ENCODE assay signal across 16 cellular contexts in the genomic region with DNA sequence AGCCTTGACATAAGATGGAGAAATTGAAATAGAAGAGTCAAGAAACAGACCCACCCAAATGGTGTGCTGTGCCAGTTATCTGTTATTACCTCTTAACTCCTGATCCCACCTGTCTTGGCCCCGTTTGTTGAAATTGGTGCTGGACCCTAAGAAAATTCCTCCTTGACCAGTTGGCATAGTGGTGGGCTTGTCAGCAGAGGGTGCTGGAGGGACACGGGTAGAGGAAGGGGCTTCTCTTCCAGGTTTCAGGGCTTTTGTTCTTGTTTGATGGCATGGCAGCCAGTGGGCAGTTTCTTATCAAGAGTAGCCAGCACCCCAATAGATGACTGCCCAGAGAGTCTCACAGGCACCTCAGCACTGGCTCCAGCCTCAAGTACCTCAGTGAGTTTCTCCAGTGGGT. TPM values are rescaled to one million over a fixed set of nuclear protein-coding genes. Genes with fewer than 3 reads are reported as not detected.
DNase-seq lines count a peak whose midpoint lies in the region; ATAC-seq, FAIRE-seq and TF ChIP-seq lines count a peak whose summit lies in the region.
"Had no signal": no experiment of that assay in that cellular context is flagged by ENCODE, and none has a peak within 500 bp of the region (broad histone marks: within the 10 kb centered on the region; RNA-seq: fewer than 3 reads in every experiment).

No MANE protein-coding gene starts in this region.

- peak; percentile 59 to 80 for TF ChIP-seq CTCF in GM23338 (conservative IDR thresholded peaks at IDR 0.05; ENCODE audit: low read depth in 2 of 2)
- TF ChIP-seq CTCF in NB4 (IDR thresholded peaks at IDR 0.05; ENCODE audit: low read depth, low read length), result no peak
- TF ChIP-seq CTCF in chondrocyte (IDR thresholded peaks at IDR 0.05), result peak; percentile 26
- TF ChIP-seq CTCF in lower leg skin (IDR thresholded peaks at IDR 0.05), result no peak

- H3K9me2 ChIP-seq in GM23338 (ENCODE audit: insufficient read depth), result no peaks in the 10 kb centered on the region

- H3K79me2 ChIP-seq in GM23338 (replicated peaks; ENCODE audit: insufficient read depth) (no peaks in the 10 kb centered on the region), mesendoderm (ENCODE audit: control insufficient read depth, insufficient read depth, low read length) (no peaks in the 10 kb centered on the region)

- H4K8ac ChIP-seq in mesendoderm (ENCODE audit: low read depth, low read length), result no peak overlapping the region

- DNase-seq in GM23338 (ENCODE audit: low spot score) (peak; percentile 68), NB4 (ENCODE audit: low read depth) (peak; percentile 12), chondrocyte (ENCODE audit: low spot score) (no peak), mesendoderm (peak; percentile 44), lower leg skin (ENCODE audit: low spot score in 2 of 2) (no peak), urothelium cell line (ENCODE audit: low spot score) (no peak), DMS79 (lab: John Stamatoyannopoulos, UW) (no peak)
- DNase-seq: activated CD4-positive, alpha-beta T cell treated with anti-CD3 and anti-CD28 coated beads for 4 hours; activated naive CD4-positive, alpha-beta T cell treated with Interleukin-2 at 50 U/mL for 16 hours; left colon; NCI-H2081; NCI-H774; stimulated activated naive B cell treated with anti-CD40 and anti-IgM and Interleukin-4, amounts not matched to agents 10 μg/mL and 1 μg/mL and 100 μg/mL, for 72 hours; upper lobe of left lung had no signal

- no peak overlapping the region for H2BK120ac ChIP-seq in mesendoderm (ENCODE audit: low read depth, low read length)

- no peak overlapping the region for H3K27ac Mint-ChIP-seq in GM23338
- H3K27ac Mint-ChIP-seq in chondrocyte (ENCODE audit: unreplicated experiment), result no peak overlapping the region
- H3K27ac Mint-ChIP-seq in stimulated activated memory B cell treated with anti-CD40 and anti-IgM and Interleukin-4, amounts not matched to agents 10 μg/mL and 1 μg/mL and 100 μg/mL, for 72 hours, result no peak overlapping the region
- H3K27ac Mint-ChIP-seq: stimulated activated naive B cell treated with anti-CD40 and anti-IgM and Interleukin-4, amounts not matched to agents 10 μg/mL and 1 μg/mL and 100 μg/mL, for 72 hours; T-helper 2 cell treated with Interferon-gamma antibody and Interleukin-4, amounts not matched to agents 5 μg/mL and 100 μg/mL, for 36 hours had no signal

- H3K36me3 ChIP-seq in GM23338 (ENCODE audit: insufficient read depth), result no peaks in the 10 kb centered on the region
- no peaks in the 10 kb centered on the region for H3K36me3 ChIP-seq in mesendoderm (ENCODE audit: control insufficient read depth, insufficient read depth, low read length)
- H3K36me3 ChIP-seq: upper lobe of left lung had no signal

- TF ChIP-seq POLR2A in NB4 (IDR thresholded peaks at IDR 0.05; ENCODE audit: extremely low read depth, insufficient read length), result no peak
- TF ChIP-seq POLR2A in lower leg skin (IDR thresholded peaks at IDR 0.05), result no peak

- H2AK5ac ChIP-seq in mesendoderm (ENCODE audit: low read length), result no peak overlapping the region

- no peak for FAIRE-seq in urothelium cell line (lab: Jason Lieb, UNC)

- no peaks in the 10 kb centered on the region for H3F3A ChIP-seq in GM23338 (replicated peaks; ENCODE audit: low read depth)

- H3K4me3 Mint-ChIP-seq in GM23338 (no peak overlapping the region), chondrocyte (ENCODE audit: unreplicated experiment) (no peak overlapping the region)
- H3K4me3 Mint-ChIP-seq in stimulated activated memory B cell treated with anti-CD40 and anti-IgM and Interleukin-4, amounts not matched to agents 10 μg/mL and 1 μg/mL and 100 μg/mL, for 72 hours, result no peak overlapping the region
- H3K4me3 Mint-ChIP-seq: stimulated activated naive B cell treated with anti-CD40 and anti-IgM and Interleukin-4, amounts not matched to agents 10 μg/mL and 1 μg/mL and 100 μg/mL, for 72 hours; T-helper 2 cell treated with Interferon-gamma antibody and Interleukin-4, amounts not matched to agents 5 μg/mL and 100 μg/mL, for 36 hours had no signal

- no peak overlapping the region for H2AFZ ChIP-seq in GM23338

- no peak overlapping the region for H3K18ac ChIP-seq in mesendoderm (ENCODE audit: low read length)

- H3K27me3 Mint-ChIP-seq in GM23338 (ENCODE audit: insufficient read depth, low read depth, poor library complexity) (peaks cover 3% of the 10 kb centered on the region), chondrocyte (ENCODE audit: low read depth) (no peaks in the 10 kb centered on the region)
- H3K27me3 Mint-ChIP-seq in stimulated activated memory B cell treated with anti-CD40 and anti-IgM and Interleukin-4, amounts not matched to agents 10 μg/mL and 1 μg/mL and 100 μg/mL, for 72 hours, result peaks cover 7% of the 10 kb centered on the region

- no peaks in the 10 kb centered on the region for H4K20me1 ChIP-seq in GM23338 (replicated peaks; ENCODE audit: insufficient read depth)

- no peak overlapping the region for H3K56ac ChIP-seq in mesendoderm (ENCODE audit: low read length)

- H3K4me1 ChIP-seq in GM23338 (ENCODE audit: insufficient read depth) (no peaks in the 10 kb centered on the region), mesendoderm (ENCODE audit: control insufficient read depth, low read depth, low read length) (no peaks in the 10 kb centered on the region)
- H3K4me1 ChIP-seq: upper lobe of left lung had no signal

- intact Hi-C loops in lower leg skin (cut with DNase I; ENCODE audit: low total_unique reads), result no loop called here

- no CpG with 5 or more reads among the region's 2 CpGs for WGBS in mesendoderm (ENCODE audit: extremely low coverage, insufficient coverage, low lambda C conversion rate)
- WGBS in lower leg skin, 2 donors, result 34 to 39% methylated on average over 2 of the region's 2 CpGs

- H3K9me3 Mint-ChIP-seq in GM23338 (peaks cover 5% of the 10 kb centered on the region; the same call in 1 of the 3 replicates), chondrocyte (ENCODE audit: low read depth) (peaks cover 5% of the 10 kb centered on the region)
- peaks cover 6% of the 10 kb centered on the region for H3K9me3 Mint-ChIP-seq in stimulated activated memory B cell treated with anti-CD40 and anti-IgM and Interleukin-4, amounts not matched to agents 10 μg/mL and 1 μg/mL and 100 μg/mL, for 72 hours

- no peak overlapping the region for H2BK5ac ChIP-seq in mesendoderm (ENCODE audit: low read length)

- no peaks in the 10 kb centered on the region for H3K27me3 ChIP-seq in GM23338 (ENCODE audit: insufficient read depth)
- no peaks in the 10 kb centered on the region for H3K27me3 ChIP-seq in mesendoderm (ENCODE audit: insufficient read depth, low read length, poor library complexity)
- H3K27me3 ChIP-seq: upper lobe of left lung had no signal

- ATAC-seq in GM23338, result peak; percentile 75
- ATAC-seq in stimulated activated memory B cell treated with anti-CD40 and anti-IgM and Interleukin-4, amounts not matched to agents 10 μg/mL and 1 μg/mL and 100 μg/mL, for 72 hours, result no peak
- ATAC-seq: left colon; stimulated activated naive B cell treated with anti-CD40 and anti-IgM and Interleukin-4, amounts not matched to agents 10 μg/mL and 1 μg/mL and 100 μg/mL, for 72 hours had no signal

- H3K27ac ChIP-seq in GM23338 (ENCODE audit: low read depth), result no peak overlapping the region
- no peak overlapping the region for H3K27ac ChIP-seq in mesendoderm (ENCODE audit: low read depth, low read length)
- H3K27ac ChIP-seq: upper lobe of left lung had no signal

- H4K5ac ChIP-seq in mesendoderm (ENCODE audit: low read length), result no peak overlapping the region

- H3K36me3 Mint-ChIP-seq in GM23338 (ENCODE audit: low read depth), result no peaks in the 10 kb centered on the region
- H3K36me3 Mint-ChIP-seq in chondrocyte (ENCODE audit: low read depth), result peaks cover 1% of the 10 kb centered on the region
- H3K36me3 Mint-ChIP-seq in stimulated activated memory B cell treated with anti-CD40 and anti-IgM and Interleukin-4, amounts not matched to agents 10 μg/mL and 1 μg/mL and 100 μg/mL, for 72 hours, result no peaks in the 10 kb centered on the region
- H3K36me3 Mint-ChIP-seq: stimulated activated naive B cell treated with anti-CD40 and anti-IgM and Interleukin-4, amounts not matched to agents 10 μg/mL and 1 μg/mL and 100 μg/mL, for 72 hours had no signal

- no peak overlapping the region for H2BK15ac ChIP-seq in mesendoderm (replicated peaks; ENCODE audit: low read depth)

- H3K23ac ChIP-seq in mesendoderm (ENCODE audit: low read length), result no peak overlapping the region

- no peak overlapping the region for H3K9ac ChIP-seq in mesendoderm (ENCODE audit: low read length)

- H3K4me1 Mint-ChIP-seq in GM23338 (no peaks in the 10 kb centered on the region), chondrocyte (ENCODE audit: low read depth) (peaks cover 21% of the 10 kb centered on the region)
- no peaks in the 10 kb centered on the region for H3K4me1 Mint-ChIP-seq in stimulated activated memory B cell treated with anti-CD40 and anti-IgM and Interleukin-4, amounts not matched to agents 10 μg/mL and 1 μg/mL and 100 μg/mL, for 72 hours
- H3K4me1 Mint-ChIP-seq: stimulated activated naive B cell treated with anti-CD40 and anti-IgM and Interleukin-4, amounts not matched to agents 10 μg/mL and 1 μg/mL and 100 μg/mL, for 72 hours had no signal

- H3K4me2 ChIP-seq in GM23338 (no peak overlapping the region), mesendoderm (ENCODE audit: low read length) (no peak overlapping the region)

- no peaks in the 10 kb centered on the region for H3K79me1 ChIP-seq in mesendoderm (ENCODE audit: low read length)

- H3K4ac ChIP-seq in mesendoderm (ENCODE audit: low read depth, low read length), result no peak overlapping the region

- H3K4me3 ChIP-seq in GM23338, result no peak overlapping the region
- H3K4me3 ChIP-seq in NB4 (ENCODE audit: low read depth, low read length), result no peak overlapping the region
- no peak overlapping the region for H3K4me3 ChIP-seq in mesendoderm (ENCODE audit: low read length)
- no peak overlapping the region for H3K4me3 ChIP-seq in lower leg skin (ENCODE audit: low read depth, poor library complexity, severe bottlenecking)
- H3K4me3 ChIP-seq: upper lobe of left lung had no signal

TF ChIP-seq in GM23338, 12 proteins besides CTCF, POLR2A, EP300 and RAD21 (continues in another document):
- TF ChIP-seq EZH2phosphoT487 (IDR thresholded peaks at IDR 0.05; ENCODE audit: unreplicated experiment) (no peak), ZNF114 (CRISPR knock-in tag; IDR thresholded peaks at IDR 0.05) (no peak), ZNF331 (CRISPR knock-in tag; IDR thresholded peaks at IDR 0.05; ENCODE audit: low read depth) (no peak)

RNA-seq across cellular contexts. Expression of a gene that starts 51.6 kb away (rescaled TPM):
- total RNA-seq in GM23338 (2014; rRNA removed; shearing (Covaris generic)), result 7.8 and 9.1 TPM in 2 replicates
- 6.5 and 7.1 TPM in 2 replicates for polyA plus RNA-seq in GM23338 (2016; fragmentation: Nextera tagmentation; extraction: Ambion mirVana)
- 6.4 to 11.8 TPM (median 11.8 TPM) in 3 replicates for total RNA-seq in chondrocyte
- polyA plus RNA-seq in mesendoderm (2013, experiment 1 of 2), result 1.4 TPM
- polyA plus RNA-seq in mesendoderm (2013, experiment 2 of 2), result 1.7 TPM
- 1 to 10 TPM in 2 of 4 donors, under 1 TPM in 1, not detected in 1; 0.99 to 7.0 (median 2.5) TPM for total RNA-seq in lower leg skin

Comparison
In these comparisons a context has a peak if more than half of its experiments do, and no peak if none do; other contexts are left out.
1. DNase-seq: peak in GM23338 (single experiment), NB4 (single experiment) and mesendoderm (single experiment); none in chondrocyte (single experiment), lower leg skin (0 of 2), urothelium cell line (single experiment) and DMS79 (single experiment).
2. CTCF ChIP-seq: peak in GM23338 (2 of 2) and chondrocyte (single experiment); none in NB4 (single experiment) and lower leg skin (0 of 3).